Comparison of ENCODE assay signal across 6 cellular contexts in genomic region chr2:125615438-125615837, GRCh38.
"Had no signal": no experiment of that assay in that cellular context is flagged by ENCODE, and none has a peak within 500 bp of the region (broad histone marks: within the 10 kb centered on the region; RNA-seq: fewer than 3 reads in every experiment).

No MANE protein-coding gene starts in this region.

- H3K27ac ChIP-seq: HL-60 had no signal

- ATAC-seq: HepG2, K562 had no signal

- DNase-seq: KBM-7, KG1 had no signal

- FAIRE-seq: HepG2, HTR-8/SVneo, K562 had no signal

- H3K4me3 ChIP-seq: K562 had no signal
